In genomic region chr9:83474631-83475030, GRCh38 we compare ENCODE assay signal across 19 cellular contexts.
"Had no signal": no experiment of that assay in that cellular context is flagged by ENCODE, and none has a peak within 500 bp of the region (broad histone marks: within the 10 kb centered on the region; RNA-seq: fewer than 3 reads in every experiment).

No MANE protein-coding gene starts in this region.

- ATAC-seq: left colon; stimulated activated naive CD8-positive, alpha-beta T cell treated with anti-CD3 and anti-CD28 coated beads, Interleukin-15, Interleukin-2, amounts not matched to agents 100 U/mL and 50 U/mL, for 24 hours had no signal

- FAIRE-seq: bronchial epithelial cell, endothelial cell of umbilical vein, TTC549, urothelium cell line had no signal

- DNase-seq: activated CD4-positive, alpha-beta T cell treated with anti-CD3 and anti-CD28 coated beads, Interleukin-2, amount 50 U/mL, for 4 hours; activated gamma-delta T cell; adrenal gland; dermis blood vessel endothelial cell; effector memory CD4-positive, alpha-beta T cell; hippocampal formation; islet precursor cell; left colon; nucleus accumbens; posterior cingulate gyrus; stimulated activated CD4-positive, alpha-beta T cell treated with anti-CD3 and anti-CD28 coated beads, Interleukin-12 subunit alpha, Interleukin-12 subunit beta, amount 100 ng/mL, for 4 hours; stimulated activated CD4-positive, alpha-beta T cell treated with anti-CD3 and anti-CD28 coated beads, Interleukin-1b, Interleukin-23, amount 100 ng/mL, for 48 hours; stimulated activated naive CD8-positive, alpha-beta T cell treated with anti-CD3 and anti-CD28 coated beads, Interleukin-15, Interleukin-2, amounts not matched to agents 100 U/mL and 50 U/mL, for 24 hours had no signal

- H3K27ac ChIP-seq: esophagus muscularis mucosa had no signal

- H3K9me3 ChIP-seq: adrenal gland, esophagus muscularis mucosa had no signal

- H3K36me3 ChIP-seq: adrenal gland, esophagus muscularis mucosa, tibial nerve had no signal

- H3K4me3 ChIP-seq: adrenal gland, esophagus muscularis mucosa, tibial nerve had no signal

- H3K27me3 ChIP-seq: adrenal gland, esophagus muscularis mucosa, tibial nerve had no signal
